ENCODE assay signal across 15 cellular contexts in genomic region chr22:23912293-23912903, GRCh38. TPM values are rescaled to one million over a fixed set of nuclear protein-coding genes. Genes with fewer than 3 reads are reported as not detected.
DNase-seq lines count a peak whose midpoint lies in the region; ATAC-seq and TF ChIP-seq lines count a peak whose summit lies in the region.
"Had no signal": no experiment of that assay in that cellular context is flagged by ENCODE, and none has a peak within 500 bp of the region (broad histone marks: within the 10 kb centered on the region; RNA-seq: fewer than 3 reads in every experiment).

No MANE protein-coding gene starts in this region.

- no peak overlapping the region for H2AFZ ChIP-seq in Loucy (ENCODE audit: low read length)
- H2AFZ ChIP-seq: GM23338 had no signal

- H3K27me3 ChIP-seq in Loucy (ENCODE audit: insufficient read depth, low read length, poor library complexity, severe bottlenecking) = peaks cover 4% of the 10 kb centered on the region
- H3K27me3 ChIP-seq: ascending aorta, colonic mucosa had no signal

- H3K4me2 ChIP-seq in Loucy (ENCODE audit: low read depth, low read length, poor library complexity, severe bottlenecking) = peak overlapping the region; percentile 94

- no peaks in the 10 kb centered on the region for H4K20me1 ChIP-seq in Loucy (ENCODE audit: insufficient read depth, low read length, poor library complexity, severe bottlenecking)

- H3K4me1 ChIP-seq in Loucy (ENCODE audit: insufficient read depth, low read length, poor library complexity, severe bottlenecking) = peaks cover 44% of the 10 kb centered on the region
- H3K4me1 ChIP-seq: colonic mucosa had no signal

- peak overlapping the region; percentile 79 for H3K4me3 ChIP-seq in Loucy (ENCODE audit: low read length, poor library complexity, severe bottlenecking)

- peak overlapping the region; percentile 97 for H3K9ac ChIP-seq in Loucy (ENCODE audit: low read depth, low read length, poor library complexity, severe bottlenecking)

- H3K4me3 Mint-ChIP-seq in glutamatergic neuron (ENCODE audit: unreplicated experiment) = peak overlapping the region; percentile 43

- peaks cover 5% of the 10 kb centered on the region for H3K27me3 Mint-ChIP-seq in glutamatergic neuron (ENCODE audit: unreplicated experiment)

- no peak for ATAC-seq in activated naive CD4-positive, alpha-beta T cell treated with anti-CD3 and anti-CD28 coated beads, Interleukin-2, amount 50 U/mL, for 72 hours
- no peak for ATAC-seq in GM19467 (IDR thresholded peaks at IDR 0.05; ENCODE audit: unreplicated experiment)

- TF ChIP-seq CTCF in 22Rv1 (IDR thresholded peaks at IDR 0.05) (no peak), Loucy (conservative IDR thresholded peaks at IDR 0.05; ENCODE audit: low read length) (no peak), glutamatergic neuron (IDR thresholded peaks at IDR 0.05; ENCODE audit: partially characterized antibody, unreplicated experiment) (no peak)

- peaks cover 37% of the 10 kb centered on the region for H3K4me1 Mint-ChIP-seq in glutamatergic neuron (ENCODE audit: low read depth, unreplicated experiment)

- H3K36me3 Mint-ChIP-seq in glutamatergic neuron (ENCODE audit: unreplicated experiment) = no peaks in the 10 kb centered on the region
- H3K36me3 Mint-ChIP-seq in activated naive CD4-positive, alpha-beta T cell treated with anti-CD3 and anti-CD28 coated beads, Interleukin-2, amount 50 U/mL, for 72 hours = peaks cover 4 to 5% of the 10 kb centered on the region in 2 donors

- no peaks in the 10 kb centered on the region for H3K36me3 ChIP-seq in Loucy (ENCODE audit: insufficient read depth, low read length)
- H3K36me3 ChIP-seq: ascending aorta, colonic mucosa had no signal

- no peaks in the 10 kb centered on the region for H3K9me2 ChIP-seq in Loucy (replicated peaks; ENCODE audit: low read depth, low read length)

- H3K9me3 Mint-ChIP-seq in glutamatergic neuron (ENCODE audit: unreplicated experiment) = peaks cover 9% of the 10 kb centered on the region
- no peaks in the 10 kb centered on the region for H3K9me3 Mint-ChIP-seq in activated naive CD4-positive, alpha-beta T cell treated with anti-CD3 and anti-CD28 coated beads, Interleukin-2, amount 50 U/mL, for 72 hours

- peaks cover 11% of the 10 kb centered on the region; the same call in 1 of the 2 replicates for H3K79me2 ChIP-seq in Loucy (ENCODE audit: insufficient read depth, low read length)

- H3F3A ChIP-seq in Loucy (ENCODE audit: low read depth) = no peaks in the 10 kb centered on the region

- H3K9me3 ChIP-seq in Loucy (ENCODE audit: insufficient read depth, low read depth, low read length) = no peaks in the 10 kb centered on the region
- H3K9me3 ChIP-seq: ascending aorta, colonic mucosa had no signal

- peak overlapping the region; percentile 84; the same call in 1 of the 2 replicates for H3K27ac ChIP-seq in 22Rv1

- H3K27ac Mint-ChIP-seq in glutamatergic neuron (ENCODE audit: unreplicated experiment) = peak overlapping the region; percentile 9
- H3K27ac Mint-ChIP-seq in activated naive CD4-positive, alpha-beta T cell treated with anti-CD3 and anti-CD28 coated beads, Interleukin-2, amount 50 U/mL, for 72 hours = no peak overlapping the region

- DNase-seq in glutamatergic neuron (no peak), DMS153 (lab: John Stamatoyannopoulos, UW) (no peak)
- DNase-seq in activated naive CD4-positive, alpha-beta T cell treated with anti-CD3 and anti-CD28 coated beads, Interleukin-2, amount 50 U/mL, for 72 hours (ENCODE audit: low spot score in 2 of 2) = no peak
- DNase-seq: activated CD4-positive, CD25-positive, alpha-beta regulatory T cell treated with anti-CD3 and anti-CD28 coated beads, Interleukin-2, amount 50 U/mL, for 72 hours; colonic mucosa; erythroblast; kidney; NCI-H82; posterior cingulate gyrus had no signal

RNA-seq across cellular contexts. Expression of gene MIF, which starts 18.2 kb away (rescaled TPM):
- total RNA-seq in glutamatergic neuron (ENCODE audit: unreplicated experiment) = 581 TPM
- total RNA-seq in activated naive CD4-positive, alpha-beta T cell treated with anti-CD3 and anti-CD28 coated beads, Interleukin-2, amount 50 U/mL, for 72 hours = 1,000 to 10,000 TPM in 1 of 2 donors, 100 to 1,000 TPM in 1; 919 to 1,364 TPM

RNA-seq across cellular contexts. Expression of gene GSTT2B, which starts 48.6 kb away (rescaled TPM):
- total RNA-seq in glutamatergic neuron (ENCODE audit: unreplicated experiment) = 11.9 TPM
- total RNA-seq in activated naive CD4-positive, alpha-beta T cell treated with anti-CD3 and anti-CD28 coated beads, Interleukin-2, amount 50 U/mL, for 72 hours = under 1 TPM in 1 of 2 donors, not detected in 1; 0.39 TPM
- total RNA-seq: ascending aorta; T-helper 2 cell treated with Interferon-gamma antibody and Interleukin-4, amounts not matched to agents 100 ng/mL and 5 ng/mL, for 36 hours had no signal

RNA-seq across cellular contexts. Expression of gene DDTL, which starts 54.3 kb away (rescaled TPM):
- 0.96 TPM for total RNA-seq in glutamatergic neuron (ENCODE audit: unreplicated experiment)
- total RNA-seq in activated naive CD4-positive, alpha-beta T cell treated with anti-CD3 and anti-CD28 coated beads, Interleukin-2, amount 50 U/mL, for 72 hours = 1 to 10 TPM; 1.9 to 2.8 TPM
- total RNA-seq: ascending aorta had no signal

RNA-seq across cellular contexts. Expression of gene SLC2A11, which starts 54.7 kb away (rescaled TPM):
- total RNA-seq in glutamatergic neuron (ENCODE audit: unreplicated experiment) = 52.4 TPM
- total RNA-seq in activated naive CD4-positive, alpha-beta T cell treated with anti-CD3 and anti-CD28 coated beads, Interleukin-2, amount 50 U/mL, for 72 hours = 1 to 10 TPM; 6.3 to 8.1 TPM
- total RNA-seq: ascending aorta had no signal
